In the genomic region with DNA sequence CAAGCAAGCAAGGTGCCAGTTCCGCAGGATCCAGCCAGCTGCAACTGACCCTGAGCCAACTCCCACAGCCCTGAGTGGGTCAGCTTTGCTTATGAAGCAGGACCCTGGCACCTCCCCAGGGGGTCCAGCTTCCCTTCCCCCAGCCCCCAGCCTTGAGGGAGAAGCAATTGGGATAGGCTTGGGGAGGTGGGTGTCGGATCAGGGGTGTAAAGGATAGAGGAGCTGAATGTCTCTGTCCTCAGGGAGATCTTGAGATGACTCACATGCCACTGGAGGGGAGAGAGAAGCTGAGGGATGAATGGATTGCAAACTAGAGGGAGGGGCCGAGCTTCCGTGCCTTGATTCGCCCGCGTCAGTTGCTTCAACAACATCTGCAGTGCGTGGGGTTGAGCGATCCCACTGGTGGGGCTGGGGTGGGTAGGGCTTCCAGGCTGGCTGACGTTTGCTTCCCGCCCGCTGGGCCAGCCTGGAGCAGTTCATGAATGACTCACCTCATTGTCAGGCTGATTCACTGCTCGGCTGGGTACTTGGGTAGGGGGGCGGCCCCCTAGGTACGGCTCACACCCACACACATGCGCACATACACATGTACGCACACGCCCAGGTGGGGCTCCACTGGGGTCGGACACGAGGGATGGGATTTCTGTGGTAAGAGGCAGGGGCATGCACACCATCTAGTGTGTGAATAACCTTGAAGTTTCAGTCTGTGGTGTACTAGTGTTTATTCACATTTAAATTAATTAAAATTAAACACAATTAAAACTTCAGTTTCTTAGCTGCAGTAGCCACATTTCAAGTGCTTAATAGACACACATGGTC, we compare ENCODE assay signal across 8 cellular contexts. TPM values are rescaled to one million over a fixed set of nuclear protein-coding genes. Genes with fewer than 3 reads are reported as not detected.
DNase-seq lines count a peak whose midpoint lies in the region; ATAC-seq and TF ChIP-seq lines count a peak whose summit lies in the region.

No MANE protein-coding gene starts in this region.

- H3K27me3 Mint-ChIP-seq in activated naive CD8-positive, alpha-beta T cell = no peaks in the 10 kb centered on the region

- no peak overlapping the region for H3K27ac Mint-ChIP-seq in activated naive CD8-positive, alpha-beta T cell

- peak overlapping the region; percentile 45 for H3K4me3 ChIP-seq in BE2C (ENCODE audit: low read depth, low read length)
- H3K4me3 ChIP-seq in SJCRH30 = peak overlapping the region; percentile 30

- peak; percentile 59 for ATAC-seq in Right ventricle myocardium superior (ENCODE audit: poor library complexity)

- peak; percentile 88 for DNase-seq in BE2C
- peak; percentile 82 for DNase-seq in HuH-7 (ENCODE audit: low spot score)
- DNase-seq in SJCRH30 = peak; percentile 93 to 94
- peak; percentile 76 for DNase-seq in Right ventricle myocardium superior
- DNase-seq in pulmonary artery endothelial cell (ENCODE audit: low read depth, low spot score) = peak; percentile 91
- DNase-seq in G401 (ENCODE audit: low spot score) = no peak
- no peak for DNase-seq in cortex of kidney (lab: John Stamatoyannopoulos, UW)

- H3K4me1 ChIP-seq in BE2C (peaks cover 4% of the 10 kb centered on the region), SJCRH30 (peaks cover 18% of the 10 kb centered on the region)

- H3K27me3 ChIP-seq in BE2C (no peaks in the 10 kb centered on the region), SJCRH30 (no peaks in the 10 kb centered on the region)

- intact Hi-C loops in Right ventricle myocardium superior (cut with DNase I) = no loop called here

- no peaks in the 10 kb centered on the region for H3K9me3 Mint-ChIP-seq in activated naive CD8-positive, alpha-beta T cell (ENCODE audit: low read depth)

- no peaks in the 10 kb centered on the region for H3K9me3 ChIP-seq in BE2C
- H3K9me3 ChIP-seq in SJCRH30 (replicated peaks) = no peaks in the 10 kb centered on the region

- peak overlapping the region; percentile 10; the same call in 1 of the 2 replicates for H3K27ac ChIP-seq in SJCRH30

- no peak for TF ChIP-seq CTCF in BE2C (IDR thresholded peaks at IDR 0.05; ENCODE audit: low read depth, low read length)

- H3K4me3 Mint-ChIP-seq in activated naive CD8-positive, alpha-beta T cell = peak overlapping the region; percentile 27

- in situ Hi-C loops in G401 (cut with HindIII; ENCODE audit: low sequenced_read_pairs) = no loop called here

- H3K36me3 ChIP-seq in BE2C (no peaks in the 10 kb centered on the region), SJCRH30 (no peaks in the 10 kb centered on the region)

- H3K4me1 Mint-ChIP-seq in activated naive CD8-positive, alpha-beta T cell (ENCODE audit: low read depth) = peaks cover 15% of the 10 kb centered on the region

- no peaks in the 10 kb centered on the region for H3K36me3 Mint-ChIP-seq in activated naive CD8-positive, alpha-beta T cell

RNA-seq across cellular contexts. Expression of a gene that starts 3.6 kb away (rescaled TPM):
- 2.1 TPM for polyA plus RNA-seq in BE2C (2012; ENCODE audit: insufficient read depth, insufficient read length, low read depth)
- 10.0 and 11.1 TPM in 2 replicates for total RNA-seq in SJCRH30 (2014; rRNA removed; shearing (Covaris generic))
- 0.59 TPM for total RNA-seq in Right ventricle myocardium superior
- 2.2 and 2.4 TPM in 2 replicates for total RNA-seq in pulmonary artery endothelial cell
- total RNA-seq in G401 (2014; rRNA removed; shearing (Covaris generic)) = 7.6 and 9.9 TPM in 2 replicates

RNA-seq across cellular contexts. Expression of a gene that starts 14.7 kb away (rescaled TPM):
- polyA plus RNA-seq in BE2C (2012; ENCODE audit: insufficient read depth, insufficient read length, low read depth) = 179 TPM
- 96.4 and 103 TPM in 2 replicates for total RNA-seq in SJCRH30 (2014; rRNA removed; shearing (Covaris generic))
- total RNA-seq in Right ventricle myocardium superior = 67.7 TPM
- total RNA-seq in pulmonary artery endothelial cell = 27.1 and 31.6 TPM in 2 replicates
- 65.5 and 70.6 TPM in 2 replicates for total RNA-seq in G401 (2014; rRNA removed; shearing (Covaris generic))

RNA-seq across cellular contexts. Expression of a gene that starts 32.4 kb away (rescaled TPM):
- polyA plus RNA-seq in BE2C (2012; ENCODE audit: insufficient read depth, insufficient read length, low read depth) = 2.3 TPM
- total RNA-seq in SJCRH30 (2014; rRNA removed; shearing (Covaris generic)) = not detected in 2 replicates
- 14.8 TPM for total RNA-seq in Right ventricle myocardium superior
- not detected in 2 replicates for total RNA-seq in pulmonary artery endothelial cell
- total RNA-seq in G401 (2014; rRNA removed; shearing (Covaris generic)) = not detected in 2 replicates

RNA-seq across cellular contexts. Expression of a gene that starts 48.7 kb away (rescaled TPM):
- polyA plus RNA-seq in BE2C (2012; ENCODE audit: insufficient read depth, insufficient read length, low read depth) = 64.2 TPM
- total RNA-seq in SJCRH30 (2014; rRNA removed; shearing (Covaris generic)) = 27.8 and 29.6 TPM in 2 replicates
- 19.6 TPM for total RNA-seq in Right ventricle myocardium superior
- total RNA-seq in pulmonary artery endothelial cell = 25.8 and 34.8 TPM in 2 replicates
- 27.1 and 34.5 TPM in 2 replicates for total RNA-seq in G401 (2014; rRNA removed; shearing (Covaris generic))

Comparison
In these comparisons a context has a peak if more than half of its experiments do, and no peak if none do; other contexts are left out.
1. DNase-seq: peak in BE2C (single experiment), HuH-7 (single experiment), SJCRH30 (2 of 2), Right ventricle myocardium superior (single experiment) and pulmonary artery endothelial cell (single experiment); none in G401 (single experiment) and cortex of kidney (single experiment).
2. RNA of a gene that starts 32.4 kb away (total RNA-seq): 14.8 TPM in Right ventricle myocardium superior (single experiment); not detected in SJCRH30, not detected in pulmonary artery endothelial cell and not detected in G401; every median in the first group is over 10 times any median in the second.